ENCODE assay signal across 1 cellular context in genomic region chr15:59553879-59554735, GRCh38.
TF ChIP-seq lines count a peak whose summit lies in the region.

No MANE protein-coding gene starts in this region.

TF ChIP-seq in HCT116, 20 proteins besides CTCF, POLR2A, EP300 and RAD21 (continued from another document):
- TF ChIP-seq REST (IDR thresholded peaks at IDR 0.05; ENCODE audit: low read depth) (no peak), CEBPB (IDR thresholded peaks at IDR 0.05; ENCODE audit: low read depth) (no peak), ELF1 (IDR thresholded peaks at IDR 0.05; ENCODE audit: borderline replicate concordance, low read depth) (no peak), TCF7L2 (IDR thresholded peaks at IDR 0.05; ENCODE audit: borderline replicate concordance, extremely low read depth, insufficient read depth, insufficient read length) (no peak), SRF (IDR thresholded peaks at IDR 0.05; ENCODE audit: low read depth) (no peak), POLR2AphosphoS5 (IDR thresholded peaks at IDR 0.05; ENCODE audit: low read depth, low read length) (no peak), EZH2 (IDR thresholded peaks at IDR 0.05) (no peak)
TF ChIP-seq in HCT116: peak in this region for 0.
